Comparison of ENCODE assay signal across 24 cellular contexts in the genomic region with DNA sequence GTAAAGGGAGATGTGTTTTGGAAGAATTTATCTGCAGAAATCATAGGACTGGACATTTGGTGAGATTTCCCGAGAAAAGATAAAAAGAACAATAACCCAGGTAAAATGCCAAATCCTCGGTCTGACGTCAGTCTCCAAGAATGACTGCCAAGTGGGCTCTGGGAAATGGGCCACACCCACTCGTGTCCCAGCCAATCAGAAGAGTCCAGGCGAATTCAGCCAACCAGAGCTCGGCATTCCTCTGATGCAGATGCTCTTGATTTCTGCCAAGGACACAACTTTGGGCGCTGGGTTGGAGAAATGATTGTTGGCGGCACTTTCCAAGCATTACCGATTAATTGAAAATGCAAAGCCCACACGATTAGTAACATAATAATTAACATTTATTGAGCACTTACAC.
DNase-seq lines count a peak whose midpoint lies in the region; ATAC-seq, FAIRE-seq and TF ChIP-seq lines count a peak whose summit lies in the region.
"Had no signal": no experiment of that assay in that cellular context is flagged by ENCODE, and none has a peak within 500 bp of the region (broad histone marks: within the 10 kb centered on the region; RNA-seq: fewer than 3 reads in every experiment).

No MANE protein-coding gene starts in this region.

- peaks cover 3% of the 10 kb centered on the region for H3K9me3 Mint-ChIP-seq in glutamatergic neuron (ENCODE audit: unreplicated experiment)
- no peaks in the 10 kb centered on the region for H3K9me3 Mint-ChIP-seq in T-cell
- H3K9me3 Mint-ChIP-seq: activated CD4-positive, alpha-beta T cell treated with anti-CD3 and anti-CD28 coated beads, Interleukin-2, amount 10 ng/mL, durations not matched to agents 7 days and 5 days; activated naive CD8-positive, alpha-beta T cell treated with anti-CD3 and anti-CD28 coated beads, Interleukin-2, amount 10 ng/mL, durations not matched to agents 7 days and 5 days; natural killer cell treated with Interleukin-12 subunit alpha and Interleukin-12 subunit beta and Interleukin-15 and Interleukin-18, amount 100 ng/mL, for 72 hours had no signal

- peaks cover 21% of the 10 kb centered on the region for H3K4me1 Mint-ChIP-seq in glutamatergic neuron (ENCODE audit: low read depth, unreplicated experiment)
- no peaks in the 10 kb centered on the region for H3K4me1 Mint-ChIP-seq in T-cell
- H3K4me1 Mint-ChIP-seq: activated CD4-positive, alpha-beta T cell treated with anti-CD3 and anti-CD28 coated beads, Interleukin-2, amount 10 ng/mL, durations not matched to agents 7 days and 5 days; activated naive CD8-positive, alpha-beta T cell treated with anti-CD3 and anti-CD28 coated beads, Interleukin-2, amount 10 ng/mL, durations not matched to agents 7 days and 5 days had no signal

- ATAC-seq in right cardiac atrium (peak in 1 of 2 donors; percentile 37), GM21576 (IDR thresholded peaks at IDR 0.05; ENCODE audit: unreplicated experiment) (no peak), T-cell (replicated peaks in 1 of 4) (no peak)

- CTCF ChIA-PET in T-cell (lab: Charles Lee): no interaction called here

- no peak for FAIRE-seq in urothelium cell line (lab: Jason Lieb, UNC)

- TF ChIP-seq CTCF in glutamatergic neuron (IDR thresholded peaks at IDR 0.05; ENCODE audit: partially characterized antibody, unreplicated experiment): no peak

- H3K27ac Mint-ChIP-seq in glutamatergic neuron (ENCODE audit: unreplicated experiment): peak overlapping the region; percentile 68
- H3K27ac Mint-ChIP-seq in T-cell: no peak overlapping the region
- H3K27ac Mint-ChIP-seq: activated CD4-positive, alpha-beta T cell treated with anti-CD3 and anti-CD28 coated beads, Interleukin-2, amount 10 ng/mL, durations not matched to agents 7 days and 5 days; activated naive CD8-positive, alpha-beta T cell treated with anti-CD3 and anti-CD28 coated beads, Interleukin-2, amount 10 ng/mL, durations not matched to agents 7 days and 5 days; natural killer cell treated with Interleukin-12 subunit alpha and Interleukin-12 subunit beta and Interleukin-15 and Interleukin-18, amount 100 ng/mL, for 72 hours had no signal

- no peaks in the 10 kb centered on the region for H3K9me3 ChIP-seq in right cardiac atrium (ENCODE audit: control insufficient read depth, low read length)

- no peak overlapping the region for H3K4me3 Mint-ChIP-seq in glutamatergic neuron (ENCODE audit: unreplicated experiment)
- H3K4me3 Mint-ChIP-seq in T-cell: no peak overlapping the region
- H3K4me3 Mint-ChIP-seq: activated CD4-positive, alpha-beta T cell treated with anti-CD3 and anti-CD28 coated beads, Interleukin-2, amount 10 ng/mL, durations not matched to agents 7 days and 5 days; activated naive CD8-positive, alpha-beta T cell treated with anti-CD3 and anti-CD28 coated beads, Interleukin-2, amount 10 ng/mL, durations not matched to agents 7 days and 5 days; natural killer cell treated with Interleukin-12 subunit alpha and Interleukin-12 subunit beta and Interleukin-15 and Interleukin-18, amount 100 ng/mL, for 72 hours had no signal

- POLR2A ChIA-PET in T-cell (lab: Charles Lee): no interaction called here

- no peaks in the 10 kb centered on the region for H3K27me3 ChIP-seq in right cardiac atrium (ENCODE audit: control insufficient read depth, insufficient read depth)

- H3K4me3 ChIP-seq in right cardiac atrium (ENCODE audit: low read length): no peak overlapping the region

- H3K4me1 ChIP-seq in right cardiac atrium (ENCODE audit: control insufficient read depth, insufficient read depth, low read length): peaks cover 11% of the 10 kb centered on the region

- intact Hi-C loops in right cardiac atrium (cut with DNase I) (no loop called here), cardiac septum (cut with DNase I) (no loop called here)

- H3K27me3 Mint-ChIP-seq in glutamatergic neuron (ENCODE audit: unreplicated experiment): peaks cover 10% of the 10 kb centered on the region
- peaks cover 5 to 6% of the 10 kb centered on the region in 2 donors for H3K27me3 Mint-ChIP-seq in T-cell

- H3K36me3 Mint-ChIP-seq in glutamatergic neuron (ENCODE audit: unreplicated experiment) (no peaks in the 10 kb centered on the region), T-cell (no peaks in the 10 kb centered on the region)
- H3K36me3 Mint-ChIP-seq: activated naive CD8-positive, alpha-beta T cell treated with anti-CD3 and anti-CD28 coated beads, Interleukin-2, amount 10 ng/mL, durations not matched to agents 7 days and 5 days; natural killer cell treated with Interleukin-12 subunit alpha and Interleukin-12 subunit beta and Interleukin-15 and Interleukin-18, amount 100 ng/mL, for 72 hours had no signal

- peak overlapping the region; percentile 28 for H3K27ac ChIP-seq in right cardiac atrium (ENCODE audit: low read length)

- DNase-seq in right cardiac atrium: peak in 2 of 3 donors; percentile 46 to 73
- DNase-seq in cardiac septum (ENCODE audit: low spot score): no peak
- DNase-seq in RKO (ENCODE audit: low spot score): peak; percentile 11
- peak; percentile 33 for DNase-seq in glutamatergic neuron
- peak; percentile 30 for DNase-seq in urothelium cell line (ENCODE audit: low spot score)
- no peak for DNase-seq in T-cell
- no peak for DNase-seq in midbrain (lab: John Stamatoyannopoulos, UW)
- DNase-seq: activated CD4-positive, alpha-beta T cell treated with anti-CD3 and anti-CD28 coated beads, Interleukin-2, amount 10 ng/mL, durations not matched to agents 7 days and 5 days; activated CD8-positive, alpha-beta memory T cell treated with anti-CD3 and anti-CD28 coated beads, Interleukin-2, amount 50 U/mL, for 4 hours; activated effector memory CD4-positive, alpha-beta T cell treated with Interleukin-2 at 50 U/mL for 16 hours; activated naive CD8-positive, alpha-beta T cell treated with anti-CD3 and anti-CD28 coated beads, Interleukin-2, amount 10 ng/mL, durations not matched to agents 7 days and 5 days; DMS153; effector CD4-positive, alpha-beta T cell; erythroblast; GDM1; HCEC 1CT; KG1; MV-4-11; NCI-H1930; OCI-M1; posterior cingulate gyrus; SHP77 had no signal

- 75% methylated on average over 10 of the region's 10 CpGs for WGBS in right cardiac atrium

Comparison
In these comparisons a context has a peak if more than half of its experiments do, and no peak if none do; other contexts are left out.
1. DNase-seq: peak in right cardiac atrium (2 of 3), RKO (single experiment), glutamatergic neuron (single experiment) and urothelium cell line (single experiment); none in cardiac septum (single experiment), T-cell (0 of 34) and midbrain (single experiment).